15 cellular contexts compared by ENCODE assay signal in the genomic region with DNA sequence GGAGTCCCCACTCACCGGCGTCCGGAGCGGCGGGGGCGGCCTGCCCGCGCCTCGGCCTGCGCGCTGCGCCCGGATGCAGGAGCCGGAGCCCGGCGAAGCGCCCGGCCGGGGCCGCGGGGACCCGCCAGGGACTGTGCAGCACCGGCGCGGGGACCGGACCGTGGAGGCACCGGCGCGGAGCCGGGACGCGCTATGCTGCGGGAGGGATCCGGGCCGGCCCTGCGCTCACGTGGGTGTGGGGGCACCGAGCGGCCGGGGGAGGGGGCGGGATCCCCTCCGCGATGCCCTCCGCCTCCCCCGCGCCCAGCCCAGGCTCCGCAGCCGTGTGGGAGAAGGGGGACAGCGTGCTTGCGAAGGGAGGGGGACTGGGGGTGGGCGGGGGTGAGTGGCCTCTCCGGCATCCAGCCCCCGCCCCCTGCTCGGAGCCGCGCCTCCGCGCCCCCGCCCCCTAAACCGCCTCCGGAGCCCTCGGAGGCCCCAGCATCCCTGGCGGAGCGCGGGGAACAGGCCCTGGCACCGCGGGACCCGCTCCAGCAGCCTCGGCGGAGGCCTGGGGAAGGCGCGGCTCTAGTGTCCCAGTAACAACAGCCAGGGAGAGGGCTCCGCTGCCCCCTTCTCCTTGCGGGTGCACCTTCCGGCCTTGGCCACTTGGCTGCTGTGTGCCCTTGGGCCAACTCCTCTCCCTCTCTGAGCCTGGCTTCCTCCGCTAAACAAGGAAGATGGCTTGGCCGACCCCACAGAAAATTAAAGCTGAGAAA. TPM values are rescaled to one million over a fixed set of nuclear protein-coding genes. Genes with fewer than 3 reads are reported as not detected.
A peak's percentile ranks its signal among the peaks of the same experiment; 100 is the strongest.
DNase-seq lines count a peak whose midpoint lies in the region; ATAC-seq and TF ChIP-seq lines count a peak whose summit lies in the region.
"Had no signal": no experiment of that assay in that cellular context is flagged by ENCODE, and none has a peak within 500 bp of the region (broad histone marks: within the 10 kb centered on the region; RNA-seq: fewer than 3 reads in every experiment).

A gene (minus strand): TSS at position 367 of the 758 bp plus-strand sequence. CDS start 6,954 bp downstream, outside the sequence.

- H3K79me1 ChIP-seq in neuronal stem cell (ENCODE audit: low read depth, low read length) = peaks cover 7% of the 10 kb centered on the region

- H3K4me3 ChIP-seq in MG63 (no peak within 1 kb of the TSS), neuronal stem cell (ENCODE audit: low read length in 2 of 2) (peak within 1 kb of the TSS; percentile 51 to 90)

- peak within 1 kb of the TSS; percentile 56 for H3K4me3 Mint-ChIP-seq in CD4-positive, alpha-beta T cell
- H3K4me3 Mint-ChIP-seq in endothelial cell (ENCODE audit: unreplicated experiment) = peak within 1 kb of the TSS; percentile 84
- no peak within 1 kb of the TSS for H3K4me3 Mint-ChIP-seq in T-helper 17 cell
- H3K4me3 Mint-ChIP-seq: activated naive CD4-positive, alpha-beta T cell treated with anti-CD3 and anti-CD28 coated beads for 36 hours had no signal

- H3K4ac ChIP-seq in neuronal stem cell (ENCODE audit: low read length) = no peak within 1 kb of the TSS

- no peak for TF ChIP-seq CTCF in CD4-positive, alpha-beta T cell (IDR thresholded peaks at IDR 0.05)
- TF ChIP-seq CTCF in endothelial cell (IDR thresholded peaks at IDR 0.05; ENCODE audit: unreplicated experiment) = no peak

- peaks cover 4% of the 10 kb centered on the region for H3K4me1 Mint-ChIP-seq in CD4-positive, alpha-beta T cell (ENCODE audit: low read depth)
- peaks cover 9% of the 10 kb centered on the region for H3K4me1 Mint-ChIP-seq in endothelial cell (ENCODE audit: unreplicated experiment)
- H3K4me1 Mint-ChIP-seq in T-helper 17 cell = peaks cover 9% of the 10 kb centered on the region

- H3K9me3 ChIP-seq in CD4-positive, alpha-beta T cell (ENCODE audit: control insufficient read depth, low read length) = no peaks in the 10 kb centered on the region
- H3K9me3 ChIP-seq in MG63 = no peaks in the 10 kb centered on the region
- no peaks in the 10 kb centered on the region for H3K9me3 ChIP-seq in neuronal stem cell (replicated peaks in 1 of 2; ENCODE audit: control insufficient read depth in 2 of 2, insufficient read depth in 1 of 2, low read depth in 1 of 2, low read length in 2 of 2)
- no peaks in the 10 kb centered on the region for H3K9me3 ChIP-seq in T-helper 17 cell (ENCODE audit: control insufficient read depth, low read length, poor library complexity, severe bottlenecking)

- H2AK5ac ChIP-seq in neuronal stem cell (ENCODE audit: low read depth, low read length) = no peak within 1 kb of the TSS

- H3K23ac ChIP-seq in neuronal stem cell (ENCODE audit: low read depth, low read length, poor library complexity) = no peak within 1 kb of the TSS

- no CpG with 5 or more reads among the region's 78 CpGs for WGBS in neuronal stem cell (ENCODE audit: extremely low coverage in 2 of 2, insufficient read length in 2 of 2, insufficient replicate concordance in 1 of 2), 2 donors

- H4K8ac ChIP-seq in neuronal stem cell (ENCODE audit: low read depth, low read length) = no peak within 1 kb of the TSS

- H3K4me2 ChIP-seq in neuronal stem cell (ENCODE audit: insufficient read depth, low read length, poor library complexity, severe bottlenecking) = peak within 1 kb of the TSS; percentile 77

- no peaks in the 10 kb centered on the region for H3K36me3 Mint-ChIP-seq in CD4-positive, alpha-beta T cell (ENCODE audit: low read depth)
- H3K36me3 Mint-ChIP-seq in endothelial cell (ENCODE audit: low read depth, unreplicated experiment) = peaks cover 6% of the 10 kb centered on the region
- H3K36me3 Mint-ChIP-seq in T-helper 17 cell (ENCODE audit: low read depth) = peaks cover 9% of the 10 kb centered on the region

- H4K91ac ChIP-seq in neuronal stem cell (ENCODE audit: low read depth, low read length, poor library complexity) = peak within 1 kb of the TSS; percentile 89

- H3K27ac ChIP-seq in CD4-positive, alpha-beta T cell (ENCODE audit: low read depth, low read length) = no peak within 1 kb of the TSS
- peak within 1 kb of the TSS; percentile 47 for H3K27ac ChIP-seq in neuronal stem cell (replicated peaks; ENCODE audit: low read length)
- H3K27ac ChIP-seq: RWPE1, VCaP had no signal

- H2BK12ac ChIP-seq in neuronal stem cell (ENCODE audit: low read length) = peak within 1 kb of the TSS; percentile 86

- ATAC-seq in CD4-positive, alpha-beta T cell (ENCODE audit: poor library complexity) = no peak
- no peak for ATAC-seq in GM19035 (IDR thresholded peaks at IDR 0.05; ENCODE audit: unreplicated experiment)
- no peak for ATAC-seq in T-helper 17 cell

- H3K9me3 Mint-ChIP-seq in CD4-positive, alpha-beta T cell = no peaks in the 10 kb centered on the region
- no peaks in the 10 kb centered on the region for H3K9me3 Mint-ChIP-seq in endothelial cell (ENCODE audit: unreplicated experiment)
- H3K9me3 Mint-ChIP-seq: activated naive CD4-positive, alpha-beta T cell treated with anti-CD3 and anti-CD28 coated beads for 36 hours had no signal

- H3K27me3 Mint-ChIP-seq in CD4-positive, alpha-beta T cell = peaks cover 73% of the 10 kb centered on the region
- H3K27me3 Mint-ChIP-seq in endothelial cell (ENCODE audit: unreplicated experiment) (peaks cover 13% of the 10 kb centered on the region), T-helper 17 cell (peaks cover 59% of the 10 kb centered on the region)

- intact Hi-C loops in CD4-positive, alpha-beta T cell (cut with DNase I, micrococcal nuclease) = no loop called here

- CTCF ChIA-PET in CD4-positive, alpha-beta T cell (lab: Charles Lee) = no interaction called here

- H2AFZ ChIP-seq in neuronal stem cell (ENCODE audit: low read length) = peak within 1 kb of the TSS; percentile 93

- H3K36me3 ChIP-seq in MG63 (no peaks in the 10 kb centered on the region), neuronal stem cell (replicated peaks in 1 of 2; ENCODE audit: control insufficient read depth in 2 of 2, insufficient read depth in 2 of 2, low read length in 2 of 2) (peaks cover 0 to 4% of the 10 kb centered on the region in 2 donors)

- peak within 1 kb of the TSS; percentile 87 for H2BK5ac ChIP-seq in neuronal stem cell (ENCODE audit: low read length)

- H3K14ac ChIP-seq in neuronal stem cell (ENCODE audit: low read length) = peak within 1 kb of the TSS; percentile 71

- POLR2A ChIA-PET in CD4-positive, alpha-beta T cell (lab: Charles Lee) = no interaction called here

- DNase-seq in CD4-positive, alpha-beta T cell = no peak
- peak; percentile 33 for DNase-seq in MG63
- peak; percentile 47 for DNase-seq in endothelial cell (ENCODE audit: low spot score)
- peak; percentile 62 for DNase-seq in neuronal stem cell (ENCODE audit: low spot score)
- no peak for DNase-seq in NCI-H146 treated with DMSO at 0.1 percent for 48 hours (lab: John Stamatoyannopoulos, UW; ENCODE audit: unreplicated experiment)
- DNase-seq in T-helper 17 cell = no peak
- DNase-seq in KG1 (lab: John Stamatoyannopoulos, UW) = no peak
- DNase-seq: activated naive CD4-positive, alpha-beta T cell treated with anti-CD3 and anti-CD28 coated beads for 36 hours; COR-L47; Kasumi-1 had no signal

- peaks cover 0 to 8% of the 10 kb centered on the region in 2 donors for H3K4me1 ChIP-seq in neuronal stem cell (ENCODE audit: control insufficient read depth in 2 of 2, insufficient read depth in 1 of 2, low read depth in 1 of 2, low read length in 2 of 2)

- H3K9ac ChIP-seq in neuronal stem cell (ENCODE audit: low read depth, low read length, poor library complexity) = peak within 1 kb of the TSS; percentile 89

- H3K27me3 ChIP-seq in CD4-positive, alpha-beta T cell (ENCODE audit: control insufficient read depth, insufficient read depth, low read length) = peaks cover 49% of the 10 kb centered on the region
- H3K27me3 ChIP-seq in MG63 (peaks cover 63% of the 10 kb centered on the region), neuronal stem cell (ENCODE audit: control insufficient read depth in 3 of 3, insufficient read depth in 3 of 3, low read depth in 1 of 3, low read length in 3 of 3) (peaks cover 0 to 57% (median 0%) of the 10 kb centered on the region in 3 experiments)

- H2BK15ac ChIP-seq in neuronal stem cell (ENCODE audit: low read length) = peak within 1 kb of the TSS; percentile 92

- H3K27ac Mint-ChIP-seq in CD4-positive, alpha-beta T cell = no peak within 1 kb of the TSS
- H3K27ac Mint-ChIP-seq in endothelial cell (ENCODE audit: unreplicated experiment) (no peak within 1 kb of the TSS), T-helper 17 cell (no peak within 1 kb of the TSS)
- H3K27ac Mint-ChIP-seq: activated naive CD4-positive, alpha-beta T cell treated with anti-CD3 and anti-CD28 coated beads for 36 hours had no signal

- H2BK120ac ChIP-seq in neuronal stem cell (ENCODE audit: low read depth, low read length) = no peak within 1 kb of the TSS

- peak within 1 kb of the TSS; percentile 94 for H3K18ac ChIP-seq in neuronal stem cell (ENCODE audit: low read length)

RNA-seq across cellular contexts. Expression of the gene that starts here (rescaled TPM):
- total RNA-seq in CD4-positive, alpha-beta T cell = not detected
- total RNA-seq in MG63 (2014; rRNA removed; shearing (Covaris generic); ENCODE audit: low replicate concordance) = not detected in 2 replicates
- total RNA-seq in endothelial cell (ENCODE audit: unreplicated experiment) = 8.3 TPM
- polyA plus RNA-seq in neuronal stem cell (2013, experiment 1 of 2) = 15.4 TPM
- polyA plus RNA-seq in neuronal stem cell (2013, experiment 2 of 2) = 16.1 TPM
- total RNA-seq in T-helper 17 cell = not detected
- total RNA-seq: activated naive CD4-positive, alpha-beta T cell treated with anti-CD3 and anti-CD28 coated beads for 36 hours; endothelial cell of umbilical vein; kidney epithelial cell had no signal
- polyA plus RNA-seq: endothelial cell of umbilical vein had no signal

Comparison
In these comparisons a context has a peak if more than half of its experiments do, and no peak if none do; other contexts are left out.
1. Peak in DNase-seq in MG63; RNA of the gene not detected or under 1 TPM.
2. DNase-seq: peak in endothelial cell (single experiment) and neuronal stem cell (single experiment); none in CD4-positive, alpha-beta T cell (0 of 10), NCI-H146 treated with DMSO at 0.1 percent for 48 hours (single experiment), T-helper 17 cell (0 of 3) and KG1 (single experiment).